Comparison of ENCODE assay signal across 12 cellular contexts in genomic region chr4:147821555-147821954, GRCh38.
DNase-seq lines count a peak whose midpoint lies in the region; ATAC-seq and TF ChIP-seq lines count a peak whose summit lies in the region.
"Had no signal": no experiment of that assay in that cellular context is flagged by ENCODE, and none has a peak within 500 bp of the region (broad histone marks: within the 10 kb centered on the region; RNA-seq: fewer than 3 reads in every experiment).

No MANE protein-coding gene starts in this region.

- H3K36me3 ChIP-seq in KMS-11 (ENCODE audit: insufficient read depth) = peaks cover 3% of the 10 kb centered on the region; the same call in 1 of the 2 replicates

- peak overlapping the region; percentile 19; the same call in 1 of the 2 replicates for H3K27ac ChIP-seq in KMS-11

- H3K4me2 ChIP-seq in KMS-11 = peak overlapping the region; percentile 18

- H3K4me3 ChIP-seq in KMS-11 (IDR thresholded peaks at IDR 0.05; ENCODE audit: insufficient read depth, low read depth, low read length) (no peak overlapping the region), foreskin fibroblast (ENCODE audit: low read depth in 1 of 2, low read length in 2 of 2) (no peak overlapping the region)

- DNase-seq in kidney tubule cell (ENCODE audit: low spot score) (peak; percentile 11), foreskin fibroblast (no peak), activated T-cell treated with anti-CD3 and anti-CD28 coated beads for 4 hours (no peak), NCI-H146 (lab: John Stamatoyannopoulos, UW) (no peak), NCI-H510A (lab: John Stamatoyannopoulos, UW) (no peak)
- DNase-seq: activated effector memory CD4-positive, alpha-beta T cell treated with Interleukin-2 at 50 U/mL for 16 hours; effector CD8-positive, alpha-beta T cell; H9; NCI-H1694 treated with DMSO at 0.1 percent for 48 hours had no signal

- H3K4me1 ChIP-seq in KMS-11 (ENCODE audit: low read depth, poor library complexity, severe bottlenecking) = peaks cover 39% of the 10 kb centered on the region

- peaks cover 4% of the 10 kb centered on the region for H4K20me1 ChIP-seq in KMS-11 (ENCODE audit: insufficient read depth)

- no peaks in the 10 kb centered on the region for H3K27me3 ChIP-seq in KMS-11 (ENCODE audit: insufficient read depth, low read depth)

- TF ChIP-seq CTCF in KMS-11 (conservative IDR thresholded peaks at IDR 0.05; ENCODE audit: low read depth, low read length) = no peak
- TF ChIP-seq CTCF in foreskin fibroblast (IDR thresholded peaks at IDR 0.05; ENCODE audit: low read depth, low read length) = no peak

- ATAC-seq in GM18511 (IDR thresholded peaks at IDR 0.05; ENCODE audit: unreplicated experiment) (peak; percentile 83), GM21717 (IDR thresholded peaks at IDR 0.05; ENCODE audit: unreplicated experiment) (peak; percentile 68)

- no peak overlapping the region for H3K9ac ChIP-seq in KMS-11

- no peak overlapping the region for H2AFZ ChIP-seq in KMS-11 (ENCODE audit: low read depth)

- H3K79me2 ChIP-seq in KMS-11 (ENCODE audit: insufficient read depth, low read depth) = peaks cover 50% of the 10 kb centered on the region; the same call in 1 of the 2 replicates
